ENCODE assay signal across 20 cellular contexts in genomic region chr6:593907-594212, GRCh38.
DNase-seq lines count a peak whose midpoint lies in the region; ATAC-seq and TF ChIP-seq lines count a peak whose summit lies in the region.
"Had no signal": no experiment of that assay in that cellular context is flagged by ENCODE, and none has a peak within 500 bp of the region (broad histone marks: within the 10 kb centered on the region; RNA-seq: fewer than 3 reads in every experiment).

No MANE protein-coding gene starts in this region.

- H3K9me3 ChIP-seq in transverse colon: no peaks in the 10 kb centered on the region
- H3K9me3 ChIP-seq: Caco-2, MG63, upper lobe of right lung had no signal

- H3K36me3 ChIP-seq in transverse colon: peaks cover 0 to 11% (median 3%) of the 10 kb centered on the region in 4 donors
- H3K36me3 ChIP-seq: MG63 had no signal

- H3K4me3 Mint-ChIP-seq in activated CD4-positive, alpha-beta T cell treated with anti-CD3 and anti-CD28 coated beads for 36 hours: no peak overlapping the region
- H3K4me3 Mint-ChIP-seq in activated CD8-positive, alpha-beta T cell treated with anti-CD3 and anti-CD28 coated beads, Interleukin-2, amount 10 ng/mL, durations not matched to agents 7 days and 5 days: no peak overlapping the region
- H3K4me3 Mint-ChIP-seq: activated CD4-positive, alpha-beta T cell treated with anti-CD3 and anti-CD28 coated beads, Interleukin-2, amount 10 ng/mL, durations not matched to agents 7 days and 5 days; activated T-cell treated with anti-CD3 and anti-CD28 coated beads, Interleukin-2, amount 50 U/mL, for 24 hours; HFFc6; natural killer cell had no signal

- H3K4me1 Mint-ChIP-seq in activated CD4-positive, alpha-beta T cell treated with anti-CD3 and anti-CD28 coated beads for 36 hours: peaks cover 9% of the 10 kb centered on the region
- peaks cover 5% of the 10 kb centered on the region for H3K4me1 Mint-ChIP-seq in activated CD8-positive, alpha-beta T cell treated with anti-CD3 and anti-CD28 coated beads, Interleukin-2, amount 10 ng/mL, durations not matched to agents 7 days and 5 days (ENCODE audit: low read depth)

- peaks cover 31% of the 10 kb centered on the region for H3K36me3 Mint-ChIP-seq in activated CD4-positive, alpha-beta T cell treated with anti-CD3 and anti-CD28 coated beads for 36 hours (ENCODE audit: low read depth)
- peaks cover 42% of the 10 kb centered on the region for H3K36me3 Mint-ChIP-seq in activated CD8-positive, alpha-beta T cell treated with anti-CD3 and anti-CD28 coated beads, Interleukin-2, amount 10 ng/mL, durations not matched to agents 7 days and 5 days (ENCODE audit: low read depth)

- H3K27me3 Mint-ChIP-seq in activated CD4-positive, alpha-beta T cell treated with anti-CD3 and anti-CD28 coated beads for 36 hours: no peaks in the 10 kb centered on the region
- no peaks in the 10 kb centered on the region for H3K27me3 Mint-ChIP-seq in activated CD8-positive, alpha-beta T cell treated with anti-CD3 and anti-CD28 coated beads, Interleukin-2, amount 10 ng/mL, durations not matched to agents 7 days and 5 days (ENCODE audit: low read depth)
- H3K27me3 Mint-ChIP-seq: activated CD4-positive, alpha-beta T cell treated with anti-CD3 and anti-CD28 coated beads, Interleukin-2, amount 10 ng/mL, durations not matched to agents 7 days and 5 days; activated T-cell treated with anti-CD3 and anti-CD28 coated beads, Interleukin-2, amount 50 U/mL, for 24 hours had no signal

- no peak for DNase-seq in activated CD4-positive, alpha-beta T cell treated with anti-CD3 and anti-CD28 coated beads for 36 hours
- no peak for DNase-seq in activated CD4-positive, alpha-beta T cell treated with anti-CD3 and anti-CD28 coated beads for 1 hour
- DNase-seq in activated CD8-positive, alpha-beta T cell treated with anti-CD3 and anti-CD28 coated beads, Interleukin-2, amount 10 ng/mL, durations not matched to agents 7 days and 5 days: no peak
- DNase-seq in iPS-NIHi11 (ENCODE audit: low spot score): peak; percentile 39
- no peak for DNase-seq in transverse colon
- DNase-seq in NCI-H2227 (lab: John Stamatoyannopoulos, UW; ENCODE audit: unreplicated experiment): no peak
- DNase-seq in NCI-H1436 (lab: John Stamatoyannopoulos, UW): no peak
- no peak for DNase-seq in pons (ENCODE audit: low spot score)
- DNase-seq: activated gamma-delta T cell, MG63, upper lobe of right lung had no signal

- 64% methylated on average over 2 of the region's 2 CpGs; no CpG with 5 or more reads in 1 of the 2 donors for whole genome bisulfite sequencing in transverse colon (ENCODE audit: low coverage in 1 of 2), 2 donors

- TF ChIP-seq POLR2A in transverse colon (IDR thresholded peaks at IDR 0.05): no peak

- TF ChIP-seq CTCF in transverse colon (IDR thresholded peaks at IDR 0.05): no peak

- intact Hi-C loops in activated CD4-positive, alpha-beta T cell treated with anti-CD3 and anti-CD28 coated beads for 36 hours (cut with DNase I, micrococcal nuclease): loop anchor here (1.0 to 10.0 kb wide), 9 partner anchors 128 to 843 kb away; no protein-coding TSS in a partner anchor
- intact Hi-C loops in transverse colon (cut with DNase I; ENCODE audit: low total_unique reads): loop anchor here (10.0 kb wide), 2 partner anchors 121 to 191 kb away; no protein-coding TSS in a partner anchor

- POLR2A ChIA-PET in activated CD4-positive, alpha-beta T cell treated with anti-CD3 and anti-CD28 coated beads for 36 hours (lab: Charles Lee): interaction anchor here (0.6 to 1.2 kb wide), 2 partner anchors 75 to 99 kb away, joined by 3 read pairs; partner anchors contain the start of gene EXOC2
- POLR2A ChIA-PET in activated CD8-positive, alpha-beta T cell treated with anti-CD3 and anti-CD28 coated beads, Interleukin-2, amount 10 ng/mL, durations not matched to agents 7 days and 5 days (lab: Charles Lee): interaction anchor here (1.3 to 1.6 kb wide), 2 partner anchors 191 to 202 kb away, joined by 4 read pairs; partner anchors contain the start of gene IRF4

- in situ Hi-C loops in transverse colon (cut with MboI; ENCODE audit: low pct_ligation_motif_present in 1 of 4, low pct_unique_long_range_greater_than_20kb in 1 of 4, low sequenced_read_pairs in 3 of 4): loop anchor here in 2 of 4 donors (10.0 to 25.0 kb wide), 4 partner anchors 193 to 821 kb away; partner anchors contain the start of gene FOXF2 (in 1 of the 2)

- no peak for ATAC-seq in activated CD4-positive, alpha-beta T cell treated with anti-CD3 and anti-CD28 coated beads for 36 hours
- peak; percentile 36 for ATAC-seq in activated CD8-positive, alpha-beta T cell treated with anti-CD3 and anti-CD28 coated beads, Interleukin-2, amount 10 ng/mL, durations not matched to agents 7 days and 5 days

- CTCF ChIA-PET in activated CD4-positive, alpha-beta T cell treated with anti-CD3 and anti-CD28 coated beads for 36 hours (lab: Charles Lee): interaction anchor here (0.6 to 3.9 kb wide), 36 partner anchors 8 to 843 kb away, joined by 3 to 34 read pairs (median 4); no protein-coding TSS in a partner anchor
- CTCF ChIA-PET in activated CD8-positive, alpha-beta T cell treated with anti-CD3 and anti-CD28 coated beads, Interleukin-2, amount 10 ng/mL, durations not matched to agents 7 days and 5 days (lab: Charles Lee): interaction anchor here (1.0 to 4.5 kb wide), 34 partner anchors 9 to 843 kb away, joined by 3 to 28 read pairs (median 5); partner anchors contain the start of gene EXOC2

- H3K27me3 ChIP-seq in transverse colon: no peaks in the 10 kb centered on the region
- H3K27me3 ChIP-seq: MG63, upper lobe of right lung had no signal

- no peak for TF ChIP-seq EP300 in transverse colon (IDR thresholded peaks at IDR 0.05; ENCODE audit: low read depth)

- peak overlapping the region; percentile 13 to 64 (median 44) for H3K27ac ChIP-seq in transverse colon
- H3K27ac ChIP-seq: C4-2B, coronary artery, KMS-11, upper lobe of right lung had no signal

- peak overlapping the region; percentile 74 for H3K27ac Mint-ChIP-seq in activated CD4-positive, alpha-beta T cell treated with anti-CD3 and anti-CD28 coated beads for 36 hours
- H3K27ac Mint-ChIP-seq in activated CD8-positive, alpha-beta T cell treated with anti-CD3 and anti-CD28 coated beads, Interleukin-2, amount 10 ng/mL, durations not matched to agents 7 days and 5 days: no peak overlapping the region
- H3K27ac Mint-ChIP-seq: activated CD4-positive, alpha-beta T cell treated with anti-CD3 and anti-CD28 coated beads, Interleukin-2, amount 10 ng/mL, durations not matched to agents 7 days and 5 days; activated T-cell treated with anti-CD3 and anti-CD28 coated beads, Interleukin-2, amount 50 U/mL, for 24 hours; HFFc6; natural killer cell had no signal

- peaks cover 0 to 3% (median 0%) of the 10 kb centered on the region in 4 donors for H3K4me1 ChIP-seq in transverse colon
- H3K4me1 ChIP-seq: Caco-2, upper lobe of right lung had no signal

- no peaks in the 10 kb centered on the region for H3K9me3 Mint-ChIP-seq in activated CD4-positive, alpha-beta T cell treated with anti-CD3 and anti-CD28 coated beads for 36 hours (ENCODE audit: low read depth)
- no peaks in the 10 kb centered on the region for H3K9me3 Mint-ChIP-seq in activated CD8-positive, alpha-beta T cell treated with anti-CD3 and anti-CD28 coated beads, Interleukin-2, amount 10 ng/mL, durations not matched to agents 7 days and 5 days (ENCODE audit: insufficient read depth)
- H3K9me3 Mint-ChIP-seq: activated CD4-positive, alpha-beta T cell treated with anti-CD3 and anti-CD28 coated beads, Interleukin-2, amount 10 ng/mL, durations not matched to agents 7 days and 5 days; activated T-cell treated with anti-CD3 and anti-CD28 coated beads, Interleukin-2, amount 50 U/mL, for 24 hours; HFFc6; natural killer cell had no signal

- no peak overlapping the region for H3K4me3 ChIP-seq in transverse colon
- H3K4me3 ChIP-seq: coronary artery, lung, MG63, upper lobe of right lung had no signal
